9 cellular contexts compared by ENCODE assay signal in genomic region chr22:39097098-39098020, GRCh38. TPM values are rescaled to one million over a fixed set of nuclear protein-coding genes. Genes with fewer than 3 reads are reported as not detected.
DNase-seq lines count a peak whose midpoint lies in the region; ATAC-seq and TF ChIP-seq lines count a peak whose summit lies in the region.
"Had no signal": no experiment of that assay in that cellular context is flagged by ENCODE, and none has a peak within 500 bp of the region (broad histone marks: within the 10 kb centered on the region; RNA-seq: fewer than 3 reads in every experiment).

Gene APOBEC3H (plus strand): TSS chr22:39097244. CDS start chr22:39100279, 3,035 bp downstream.

- CTCF ChIA-PET in PC-3 (lab: Charles Lee), result no interaction called here

- no peaks in the 10 kb centered on the region for H3K9me2 ChIP-seq in PC-3 (replicated peaks; ENCODE audit: low read length)

- peak within 1 kb of the TSS; percentile 79 to 82 for H3K4me3 Mint-ChIP-seq in effector memory CD8-positive, alpha-beta T cell

- no peak for TF ChIP-seq CTCF in PC-3 (conservative IDR thresholded peaks at IDR 0.05; ENCODE audit: low read depth, low read length)

- no peaks in the 10 kb centered on the region for H3K9me3 ChIP-seq in PC-3 (ENCODE audit: low read length)

- no peak within 1 kb of the TSS for H3K4me3 ChIP-seq in PC-3 (ENCODE audit: low read length)

- H3F3A ChIP-seq in PC-3 (ENCODE audit: low read length, unreplicated experiment), result no peaks in the 10 kb centered on the region

- H3K4me2 ChIP-seq in PC-3 (ENCODE audit: low read length), result no peak within 1 kb of the TSS

- H3K27ac Mint-ChIP-seq in effector memory CD8-positive, alpha-beta T cell, result peak within 1 kb of the TSS; percentile 96 to 98

- no peak within 1 kb of the TSS for H3K9ac ChIP-seq in PC-3 (ENCODE audit: low read length)

- no peaks in the 10 kb centered on the region for H4K20me1 ChIP-seq in PC-3 (ENCODE audit: low read length)

- intact Hi-C loops in PC-3 (cut with micrococcal nuclease), result no loop called here

- peaks cover 20% of the 10 kb centered on the region for H3K36me3 Mint-ChIP-seq in effector memory CD8-positive, alpha-beta T cell (ENCODE audit: insufficient read depth)

- no peaks in the 10 kb centered on the region for H3K79me2 ChIP-seq in PC-3 (ENCODE audit: low read length)

- H3K36me3 ChIP-seq in PC-3 (ENCODE audit: low read depth, low read length), result no peaks in the 10 kb centered on the region

- no peaks in the 10 kb centered on the region for H3K27me3 ChIP-seq in PC-3 (ENCODE audit: low read length)

- ATAC-seq in activated CD4-positive, CD25-positive, alpha-beta regulatory T cell treated with anti-CD3 and anti-CD28 coated beads, Interleukin-2, amount 50 U/mL, for 24 hours, result no peak
- peak; percentile 45; the same call in 1 of the 2 replicates for ATAC-seq in PC-3
- ATAC-seq in effector memory CD8-positive, alpha-beta T cell (replicated peaks), result peak; percentile 2

- peaks cover 19% of the 10 kb centered on the region for H3K4me1 ChIP-seq in PC-3 (ENCODE audit: insufficient read depth, low read length)

- H3K27me3 Mint-ChIP-seq in effector memory CD8-positive, alpha-beta T cell, result no peaks in the 10 kb centered on the region

- peak within 1 kb of the TSS; percentile 32; the same call in 1 of the 2 replicates for H3K27ac ChIP-seq in PC-3 (ENCODE audit: low read length)

- peak; percentile 56 for DNase-seq in activated CD4-positive, CD25-positive, alpha-beta regulatory T cell treated with anti-CD3 and anti-CD28 coated beads, Interleukin-2, amount 50 U/mL, for 72 hours
- peak; percentile 18 for DNase-seq in PC-3
- DNase-seq in effector memory CD8-positive, alpha-beta T cell, result no peak
- DNase-seq in pons (ENCODE audit: low spot score), result peak; percentile 66
- DNase-seq in GF-D8 (lab: John Stamatoyannopoulos, UW), result no peak
- no peak for DNase-seq in NCI-H187 (lab: John Stamatoyannopoulos, UW)
- no peak for DNase-seq in NCI-H345 (lab: John Stamatoyannopoulos, UW)

- no peaks in the 10 kb centered on the region for H3K9me3 Mint-ChIP-seq in effector memory CD8-positive, alpha-beta T cell

- peaks cover 69 to 78% of the 10 kb centered on the region in 2 donors for H3K4me1 Mint-ChIP-seq in effector memory CD8-positive, alpha-beta T cell (ENCODE audit: low read depth in 2 of 2)

- BruUV-seq in PC-3 (replicated peaks; lab: Mats Ljungman, UMichigan), result no TSS peak

- peak within 1 kb of the TSS; percentile 50; the same call in 1 of the 2 replicates for H2AFZ ChIP-seq in PC-3 (ENCODE audit: low read length)

- POLR2A ChIA-PET in PC-3 (lab: Charles Lee; ENCODE audit: unreplicated experiment), result no interaction called here

RNA-seq across cellular contexts. Expression of gene APOBEC3H, which starts in this region (rescaled TPM):
- 0.87 TPM in 1 of 2 replicates, not detected in the other for total RNA-seq in PC-3 (2014; rRNA removed)
- total RNA-seq: skeletal muscle tissue had no signal

Comparison
In these comparisons a context has a peak if more than half of its experiments do, and no peak if none do; other contexts are left out.
1. Peak in DNase-seq, ATAC-seq and H3K27ac ChIP-seq in PC-3; RNA of the gene not detected or under 1 TPM.
2. DNase-seq: peak in activated CD4-positive, CD25-positive, alpha-beta regulatory T cell treated with anti-CD3 and anti-CD28 coated beads, Interleukin-2, amount 50 U/mL, for 72 hours (single experiment) and pons (single experiment); none in effector memory CD8-positive, alpha-beta T cell (0 of 3), GF-D8 (single experiment), NCI-H187 (0 of 2) and NCI-H345 (single experiment).